Comparison of ENCODE assay signal across 14 cellular contexts in the genomic region with DNA sequence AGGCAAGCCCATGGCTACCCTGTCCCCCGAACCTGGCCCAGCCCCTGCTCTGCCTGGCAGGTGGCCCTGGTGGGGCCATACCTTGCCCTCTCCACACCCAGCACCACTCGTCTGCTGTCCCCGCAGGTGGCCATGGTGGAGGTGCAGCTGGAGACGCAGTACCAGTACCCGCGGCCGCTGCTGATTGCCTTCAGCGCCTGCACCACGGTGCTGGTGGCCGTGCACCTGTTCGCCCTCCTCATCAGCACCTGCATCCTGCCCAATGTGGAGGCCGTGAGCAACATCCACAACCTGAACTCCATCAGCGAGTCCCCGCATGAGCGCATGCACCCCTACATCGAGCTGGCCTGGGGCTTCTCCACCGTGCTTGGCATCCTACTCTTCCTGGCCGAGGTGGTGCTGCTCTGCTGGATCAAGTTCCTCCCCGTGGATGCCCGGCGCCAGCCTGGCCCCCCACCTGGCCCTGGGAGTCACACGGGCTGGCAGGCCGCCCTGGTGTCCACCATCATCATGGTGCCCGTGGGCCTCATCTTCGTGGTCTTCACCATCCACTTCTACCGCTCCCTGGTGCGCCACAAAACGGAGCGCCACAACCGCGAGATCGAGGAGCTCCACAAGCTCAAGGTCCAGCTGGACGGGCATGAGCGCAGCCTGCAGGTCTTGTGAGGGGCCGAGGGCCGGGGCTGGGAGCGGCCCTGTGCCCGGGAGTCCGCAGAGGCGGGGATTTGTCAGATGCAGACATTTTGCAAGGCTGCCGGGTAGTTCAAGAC.
"Had no signal": no experiment of that assay in that cellular context is flagged by ENCODE, and none has a peak within 500 bp of the region (broad histone marks: within the 10 kb centered on the region; RNA-seq: fewer than 3 reads in every experiment).

No MANE protein-coding gene starts in this region.

- H3K27ac Mint-ChIP-seq: activated naive CD8-positive, alpha-beta T cell; progenitor cell of endocrine pancreas had no signal

- H3K9me3 ChIP-seq: esophagus muscularis mucosa, lower lobe of right lung had no signal

- ATAC-seq: lower lobe of right lung, right cardiac atrium had no signal

- H3K27me3 Mint-ChIP-seq: activated naive CD8-positive, alpha-beta T cell; naive B cell; progenitor cell of endocrine pancreas had no signal

- DNase-seq: activated CD4-positive, alpha-beta T cell treated with anti-CD3 and anti-CD28 coated beads, Interleukin-2, amount 50 U/mL, for 1 hour; activated gamma-delta T cell; anterior cingulate cortex; hypothalamus; lower lobe of right lung; midbrain; naive B cell; nucleus accumbens; small intestine; trophoblast cell had no signal

- H3K27me3 ChIP-seq: esophagus muscularis mucosa had no signal

- H3K36me3 Mint-ChIP-seq: activated naive CD8-positive, alpha-beta T cell had no signal

- H3K4me3 ChIP-seq: esophagus muscularis mucosa, lower lobe of right lung had no signal

- H3K4me3 Mint-ChIP-seq: activated naive CD8-positive, alpha-beta T cell had no signal

- H3K27ac ChIP-seq: esophagus muscularis mucosa, lower lobe of right lung had no signal

- H3K4me1 ChIP-seq: esophagus muscularis mucosa, lower lobe of right lung had no signal
